In genomic region chr9:112296929-112297328, GRCh38 we compare ENCODE assay signal across 1 cellular context.
TF ChIP-seq lines count a peak whose summit lies in the region.

No MANE protein-coding gene starts in this region.

TF ChIP-seq in GM12878, 131 proteins besides CTCF, POLR2A, EP300 and RAD21:
- no peak for TF ChIP-seq ZBTB33 (IDR thresholded peaks at IDR 0.05)
- no peak for TF ChIP-seq ASH2L (IDR thresholded peaks at IDR 0.05; ENCODE audit: borderline replicate concordance, low read depth)
- TF ChIP-seq STAT3 (IDR thresholded peaks at IDR 0.05; ENCODE audit: low read depth, low read length), result no peak
- no peak for TF ChIP-seq GABPA (IDR thresholded peaks at IDR 0.05; ENCODE audit: low read depth)
- no peak for TF ChIP-seq BMI1 (IDR thresholded peaks at IDR 0.05; ENCODE audit: borderline replicate concordance)
- TF ChIP-seq FOXM1 (IDR thresholded peaks at IDR 0.05; ENCODE audit: low read depth, low read length), result no peak
- no peak for TF ChIP-seq ZNF207 (IDR thresholded peaks at IDR 0.05; ENCODE audit: borderline replicate concordance)
- no peak for TF ChIP-seq ZNF622 (IDR thresholded peaks at IDR 0.05)
TF ChIP-seq in GM12878: peak in this region for 0.
